ENCODE assay signal across 9 cellular contexts in genomic region chr2:26982102-26982742, GRCh38. TPM values are rescaled to one million over a fixed set of nuclear protein-coding genes. Genes with fewer than 3 reads are reported as not detected.
A peak's percentile ranks its signal among the peaks of the same experiment; 100 is the strongest.
DNase-seq lines count a peak whose midpoint lies in the region; ATAC-seq and TF ChIP-seq lines count a peak whose summit lies in the region.
"Had no signal": no experiment of that assay in that cellular context is flagged by ENCODE, and none has a peak within 500 bp of the region (broad histone marks: within the 10 kb centered on the region; RNA-seq: fewer than 3 reads in every experiment).

No MANE protein-coding gene starts in this region.

- H3K27ac ChIP-seq in 22Rv1: 0 out of 2 replicates have a peak overlapping the region, but pooled peaks have one; percentile 1
- no peak overlapping the region for H3K27ac ChIP-seq in right cardiac atrium (ENCODE audit: low read length)

- peak; percentile 71 for TF ChIP-seq CTCF in 22Rv1 (IDR thresholded peaks at IDR 0.05)
- no peak for TF ChIP-seq CTCF in GM10248 (IDR thresholded peaks at IDR 0.05; ENCODE audit: control extremely low read depth, extremely low read depth, low read depth, missing control alignments)
- TF ChIP-seq CTCF in activated CD8-positive, alpha-beta T cell treated with anti-CD3 and anti-CD28 coated beads for 36 hours (IDR thresholded peaks at IDR 0.05): no peak

- peak; percentile 41 for DNase-seq in GM10248 (ENCODE audit: extremely low spot score)
- DNase-seq in NCI-H1436 treated with DMSO at 0.1 percent for 48 hours (lab: John Stamatoyannopoulos, UW): peak; percentile 48
- DNase-seq in activated CD8-positive, alpha-beta T cell treated with anti-CD3 and anti-CD28 coated beads for 36 hours: peak; percentile 42
- DNase-seq in right cardiac atrium: peak; percentile 52 to 82 (median 69)
- DNase-seq in activated effector memory CD4-positive, alpha-beta T cell treated with Interleukin-2 at 50 U/mL for 16 hours: no peak

- no peaks in the 10 kb centered on the region for H3K9me3 Mint-ChIP-seq in activated CD8-positive, alpha-beta T cell treated with anti-CD3 and anti-CD28 coated beads for 36 hours
- no peaks in the 10 kb centered on the region for H3K9me3 Mint-ChIP-seq in stimulated activated memory B cell treated with anti-CD40 and anti-IgM and Interleukin-4, amounts not matched to agents 10 μg/mL and 1 μg/mL and 100 μg/mL, for 72 hours

- 36% methylated on average over 2 of the region's 2 CpGs for WGBS in right cardiac atrium

- intact Hi-C loops in activated CD8-positive, alpha-beta T cell treated with anti-CD3 and anti-CD28 coated beads for 36 hours (cut with micrococcal nuclease): loop anchor here (5.0 kb wide), 1 partner anchor 35 kb away; no protein-coding TSS in a partner anchor
- intact Hi-C loops in right cardiac atrium (cut with DNase I): no loop called here

- no peaks in the 10 kb centered on the region for H3K36me3 Mint-ChIP-seq in activated CD8-positive, alpha-beta T cell treated with anti-CD3 and anti-CD28 coated beads for 36 hours (ENCODE audit: low read depth)
- no peaks in the 10 kb centered on the region for H3K36me3 Mint-ChIP-seq in stimulated activated memory B cell treated with anti-CD40 and anti-IgM and Interleukin-4, amounts not matched to agents 10 μg/mL and 1 μg/mL and 100 μg/mL, for 72 hours

- H3K27me3 Mint-ChIP-seq in activated CD8-positive, alpha-beta T cell treated with anti-CD3 and anti-CD28 coated beads for 36 hours: no peaks in the 10 kb centered on the region
- H3K27me3 Mint-ChIP-seq in stimulated activated memory B cell treated with anti-CD40 and anti-IgM and Interleukin-4, amounts not matched to agents 10 μg/mL and 1 μg/mL and 100 μg/mL, for 72 hours: no peaks in the 10 kb centered on the region
- H3K27me3 Mint-ChIP-seq: activated naive CD8-positive, alpha-beta T cell had no signal

- H3K27me3 ChIP-seq in right cardiac atrium (ENCODE audit: control insufficient read depth, insufficient read depth): no peaks in the 10 kb centered on the region

- H3K4me3 Mint-ChIP-seq in activated CD8-positive, alpha-beta T cell treated with anti-CD3 and anti-CD28 coated beads for 36 hours: no peak overlapping the region
- no peak overlapping the region for H3K4me3 Mint-ChIP-seq in stimulated activated memory B cell treated with anti-CD40 and anti-IgM and Interleukin-4, amounts not matched to agents 10 μg/mL and 1 μg/mL and 100 μg/mL, for 72 hours
- H3K4me3 Mint-ChIP-seq: activated naive CD8-positive, alpha-beta T cell had no signal

- POLR2A ChIA-PET in GM10248 (lab: Yijun Ruan, JAX): interaction anchor here (0.6 kb wide), 1 partner anchor 351 kb away, joined by 7 read pairs; no protein-coding TSS in a partner anchor
- POLR2A ChIA-PET in activated CD8-positive, alpha-beta T cell treated with anti-CD3 and anti-CD28 coated beads for 36 hours (lab: Charles Lee): interaction anchor here (0.6 to 1.3 kb wide), 2 partner anchors 101 to 643 kb away, joined by 3 read pairs; no protein-coding TSS in a partner anchor

- H3K9me3 ChIP-seq in right cardiac atrium (ENCODE audit: control insufficient read depth, low read length): no peaks in the 10 kb centered on the region

- CTCF ChIA-PET in GM10248 (lab: Yijun Ruan, JAX): interaction anchor here (1.4 to 3.7 kb wide), 8 partner anchors 11 to 136 kb away, joined by 4 to 17 read pairs (median 6); no protein-coding TSS in a partner anchor
- CTCF ChIA-PET in activated CD8-positive, alpha-beta T cell treated with anti-CD3 and anti-CD28 coated beads for 36 hours (lab: Charles Lee): interaction anchor here (1.0 to 2.8 kb wide), 6 partner anchors 11 to 35 kb away, joined by 3 to 13 read pairs (median 4); no protein-coding TSS in a partner anchor

- H3K27ac Mint-ChIP-seq in activated CD8-positive, alpha-beta T cell treated with anti-CD3 and anti-CD28 coated beads for 36 hours: no peak overlapping the region
- H3K27ac Mint-ChIP-seq in stimulated activated memory B cell treated with anti-CD40 and anti-IgM and Interleukin-4, amounts not matched to agents 10 μg/mL and 1 μg/mL and 100 μg/mL, for 72 hours: no peak overlapping the region
- H3K27ac Mint-ChIP-seq: activated naive CD8-positive, alpha-beta T cell had no signal

- no peak overlapping the region for H3K4me3 ChIP-seq in right cardiac atrium (ENCODE audit: low read length)

- H3K4me1 Mint-ChIP-seq in activated CD8-positive, alpha-beta T cell treated with anti-CD3 and anti-CD28 coated beads for 36 hours (ENCODE audit: low read depth): no peaks in the 10 kb centered on the region
- H3K4me1 Mint-ChIP-seq in stimulated activated memory B cell treated with anti-CD40 and anti-IgM and Interleukin-4, amounts not matched to agents 10 μg/mL and 1 μg/mL and 100 μg/mL, for 72 hours: no peaks in the 10 kb centered on the region

- H3K4me1 ChIP-seq in right cardiac atrium (ENCODE audit: control insufficient read depth, insufficient read depth, low read length): peaks cover 7% of the 10 kb centered on the region

- ATAC-seq in activated CD8-positive, alpha-beta T cell treated with anti-CD3 and anti-CD28 coated beads for 36 hours: peak; percentile 76
- ATAC-seq in right cardiac atrium (peak; percentile 80 to 86), HG02938 (IDR thresholded peaks at IDR 0.05; ENCODE audit: unreplicated experiment) (no peak)
- peak; percentile 59 for ATAC-seq in stimulated activated memory B cell treated with anti-CD40 and anti-IgM and Interleukin-4, amounts not matched to agents 10 μg/mL and 1 μg/mL and 100 μg/mL, for 72 hours

RNA-seq across cellular contexts. Expression of gene MAPRE3, which starts 11.8 kb away (rescaled TPM):
- 1 to 10 TPM; 1.6 to 1.7 TPM for total RNA-seq in activated CD8-positive, alpha-beta T cell treated with anti-CD3 and anti-CD28 coated beads for 36 hours
- 10 to 100 TPM; 43.6 to 58.8 (median 49.9) TPM for total RNA-seq in right cardiac atrium
- polyA plus RNA-seq in right cardiac atrium: 85.1 TPM

RNA-seq across cellular contexts. Expression of gene TMEM214, which starts 50.5 kb away (rescaled TPM):
- 10 to 100 TPM; 54.1 to 58.9 TPM for total RNA-seq in activated CD8-positive, alpha-beta T cell treated with anti-CD3 and anti-CD28 coated beads for 36 hours
- 10 to 100 TPM; 40.8 to 56.7 (median 47.7) TPM for total RNA-seq in right cardiac atrium
- polyA plus RNA-seq in right cardiac atrium: 29.4 TPM

Comparison
In these comparisons a context has a peak if more than half of its experiments do, and no peak if none do; other contexts are left out.
1. RNA of gene MAPRE3, which starts 11.8 kb away (total RNA-seq): 43.6 to 58.8 TPM in right cardiac atrium; 1.6 to 1.7 TPM in activated CD8-positive, alpha-beta T cell treated with anti-CD3 and anti-CD28 coated beads for 36 hours; every median in the first group is over 10 times any median in the second.